In the genomic region with DNA sequence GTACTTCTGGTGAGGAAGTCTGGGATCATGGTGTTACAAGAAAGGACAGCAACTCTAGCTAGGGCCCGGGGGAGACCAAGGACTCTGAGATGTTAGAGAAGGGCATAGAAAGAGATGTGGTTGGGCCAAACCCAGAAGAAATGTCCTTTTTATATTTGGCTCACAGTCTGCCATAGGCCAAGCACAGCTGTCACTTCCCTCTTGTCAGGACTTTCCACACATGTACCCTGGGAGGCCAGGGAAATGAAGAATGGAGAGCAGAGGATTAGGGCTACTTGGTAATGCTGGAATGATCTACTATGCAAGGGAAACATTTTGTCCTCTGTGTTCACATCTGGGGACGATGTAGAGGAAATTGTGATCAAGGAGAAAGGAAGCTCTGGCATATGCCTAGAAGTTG, we compare ENCODE assay signal across 26 cellular contexts. TPM values are rescaled to one million over a fixed set of nuclear protein-coding genes. Genes with fewer than 3 reads are reported as not detected.
DNase-seq lines count a peak whose midpoint lies in the region; ATAC-seq, FAIRE-seq and TF ChIP-seq lines count a peak whose summit lies in the region.
"Had no signal": no experiment of that assay in that cellular context is flagged by ENCODE, and none has a peak within 500 bp of the region (broad histone marks: within the 10 kb centered on the region; RNA-seq: fewer than 3 reads in every experiment).

No MANE protein-coding gene starts in this region.

- H3K4me1 ChIP-seq in left ventricle myocardium inferior (no peaks in the 10 kb centered on the region), suprapubic skin (no peaks in the 10 kb centered on the region), esophagus squamous epithelium (no peaks in the 10 kb centered on the region)
- H3K4me1 ChIP-seq: A549, BLaER1 had no signal

- 73% methylated on average over 2 of the region's 2 CpGs for WGBS in suprapubic skin
- 64 to 76% methylated on average over 2 of the region's 2 CpGs for WGBS in esophagus squamous epithelium, 2 donors

- no peak overlapping the region for H3K4me3 Mint-ChIP-seq in activated T-helper 1 cell treated with anti-CD3 and anti-CD28 coated beads, Interleukin-12 subunit alpha, Interleukin-12 subunit beta, Interleukin-2, Interleukin-4 antibody, amounts not matched to agents 30 ng/mL and 10 ng/mL and 1 ng/mL, durations not matched to agents 14 hours and 24 hours and 36 hours
- H3K4me3 Mint-ChIP-seq: CD4-positive, alpha-beta T cell; H9 had no signal

- no peak for TF ChIP-seq EP300 in suprapubic skin (IDR thresholded peaks at IDR 0.05)

- FAIRE-seq in GM12891 (lab: Jason Lieb, UNC): peak; percentile 13
- FAIRE-seq: A549, GM19239, H1 had no signal

- H3K27me3 ChIP-seq in left ventricle myocardium inferior (ENCODE audit: low read depth): peaks cover 34% of the 10 kb centered on the region
- H3K27me3 ChIP-seq in suprapubic skin: peaks cover 5% of the 10 kb centered on the region
- H3K27me3 ChIP-seq in esophagus squamous epithelium: peaks cover 0 to 23% (median 0%) of the 10 kb centered on the region in 4 donors
- H3K27me3 ChIP-seq: BLaER1 had no signal

- TF ChIP-seq POLR2A in GM12891 (IDR thresholded peaks at IDR 0.05; ENCODE audit: low read depth, low read length) (no peak), suprapubic skin (IDR thresholded peaks at IDR 0.05) (no peak), esophagus squamous epithelium (IDR thresholded peaks at IDR 0.05) (no peak)

- H3K36me3 ChIP-seq in left ventricle myocardium inferior (no peaks in the 10 kb centered on the region), suprapubic skin (no peaks in the 10 kb centered on the region), esophagus squamous epithelium (no peaks in the 10 kb centered on the region)
- H3K36me3 ChIP-seq: BLaER1 had no signal

- DNase-seq in AG20443 (ENCODE audit: low spot score) (peak; percentile 3), GM12891 (ENCODE audit: insufficient read length, low spot score) (no peak), myocyte (ENCODE audit: low read depth) (peak; percentile 57), left ventricle myocardium inferior (no peak), suprapubic skin (ENCODE audit: low spot score in 2 of 2) (no peak), esophagus squamous epithelium (lab: John Stamatoyannopoulos, UW) (no peak)
- no peak for DNase-seq in activated T-helper 1 cell treated with anti-CD3 and anti-CD28 coated beads, Interleukin-12 subunit alpha, Interleukin-12 subunit beta, Interleukin-2, Interleukin-4 antibody, amounts not matched to agents 30 ng/mL and 10 ng/mL and 1 ng/mL, durations not matched to agents 14 hours and 24 hours and 36 hours (ENCODE audit: low spot score)
- DNase-seq: 8988T; ACHN; Calu3; CD4-positive, alpha-beta T cell; COR-L47; DMS53; DMS79 treated with DMSO at 0.1 percent for 48 hours; GF-D8; GM23248; H9 had no signal

- H3K9me3 ChIP-seq in left ventricle myocardium inferior (replicated peaks) (no peaks in the 10 kb centered on the region), suprapubic skin (no peaks in the 10 kb centered on the region), esophagus squamous epithelium (no peaks in the 10 kb centered on the region)
- H3K9me3 ChIP-seq: A549, BLaER1 had no signal

- H3K9me3 Mint-ChIP-seq in activated T-helper 1 cell treated with anti-CD3 and anti-CD28 coated beads, Interleukin-12 subunit alpha, Interleukin-12 subunit beta, Interleukin-2, Interleukin-4 antibody, amounts not matched to agents 30 ng/mL and 10 ng/mL and 1 ng/mL, durations not matched to agents 14 hours and 24 hours and 36 hours: no peaks in the 10 kb centered on the region
- H3K9me3 Mint-ChIP-seq: CD4-positive, alpha-beta T cell; H9 had no signal

- peak overlapping the region; percentile 22 for H3K27ac Mint-ChIP-seq in activated T-helper 1 cell treated with anti-CD3 and anti-CD28 coated beads, Interleukin-12 subunit alpha, Interleukin-12 subunit beta, Interleukin-2, Interleukin-4 antibody, amounts not matched to agents 30 ng/mL and 10 ng/mL and 1 ng/mL, durations not matched to agents 14 hours and 24 hours and 36 hours
- H3K27ac Mint-ChIP-seq: CD4-positive, alpha-beta T cell; H9 had no signal

- TF ChIP-seq CTCF in left ventricle myocardium inferior (IDR thresholded peaks at IDR 0.05; ENCODE audit: borderline replicate concordance) (no peak), suprapubic skin (IDR thresholded peaks at IDR 0.05) (no peak), esophagus squamous epithelium (IDR thresholded peaks at IDR 0.05) (no peak)

- intact Hi-C loops in activated T-helper 1 cell treated with anti-CD3 and anti-CD28 coated beads, Interleukin-12 subunit alpha, Interleukin-12 subunit beta, Interleukin-2, Interleukin-4 antibody, amounts not matched to agents 30 ng/mL and 10 ng/mL and 1 ng/mL, durations not matched to agents 14 hours and 24 hours and 36 hours (cut with micrococcal nuclease): no loop called here
- intact Hi-C loops in left ventricle myocardium inferior (cut with micrococcal nuclease): no loop called here
- intact Hi-C loops in esophagus squamous epithelium (cut with DNase I): no loop called here

- H3K4me1 Mint-ChIP-seq in activated T-helper 1 cell treated with anti-CD3 and anti-CD28 coated beads, Interleukin-12 subunit alpha, Interleukin-12 subunit beta, Interleukin-2, Interleukin-4 antibody, amounts not matched to agents 30 ng/mL and 10 ng/mL and 1 ng/mL, durations not matched to agents 14 hours and 24 hours and 36 hours (ENCODE audit: low read depth): peaks cover under 1% of the 10 kb centered on the region

- peaks cover 8% of the 10 kb centered on the region for H3K27me3 Mint-ChIP-seq in activated T-helper 1 cell treated with anti-CD3 and anti-CD28 coated beads, Interleukin-12 subunit alpha, Interleukin-12 subunit beta, Interleukin-2, Interleukin-4 antibody, amounts not matched to agents 30 ng/mL and 10 ng/mL and 1 ng/mL, durations not matched to agents 14 hours and 24 hours and 36 hours (ENCODE audit: insufficient read depth)
- H3K27me3 Mint-ChIP-seq: CD4-positive, alpha-beta T cell had no signal

- no peak overlapping the region for H3K4me3 ChIP-seq in left ventricle myocardium inferior
- H3K4me3 ChIP-seq in suprapubic skin: no peak overlapping the region
- H3K4me3 ChIP-seq in esophagus squamous epithelium: no peak overlapping the region
- H3K4me3 ChIP-seq: A549, BLaER1, GM23248 had no signal

- peaks cover 2% of the 10 kb centered on the region for H3K36me3 Mint-ChIP-seq in activated T-helper 1 cell treated with anti-CD3 and anti-CD28 coated beads, Interleukin-12 subunit alpha, Interleukin-12 subunit beta, Interleukin-2, Interleukin-4 antibody, amounts not matched to agents 30 ng/mL and 10 ng/mL and 1 ng/mL, durations not matched to agents 14 hours and 24 hours and 36 hours (ENCODE audit: low read depth)

- no peak for ATAC-seq in HG02759 (IDR thresholded peaks at IDR 0.05; ENCODE audit: unreplicated experiment)
- ATAC-seq: A549, HCT116 had no signal

- no peak overlapping the region for H3K27ac ChIP-seq in left ventricle myocardium inferior (replicated peaks)
- no peak overlapping the region for H3K27ac ChIP-seq in suprapubic skin
- no peak overlapping the region for H3K27ac ChIP-seq in esophagus squamous epithelium
- H3K27ac ChIP-seq: A549, BLaER1, C4-2B, GM23248 had no signal

TF ChIP-seq in GM12891, 5 proteins besides CTCF, POLR2A, EP300 and RAD21 (continues in another document):
- TF ChIP-seq POU2F2 (IDR thresholded peaks at IDR 0.05; ENCODE audit: low read depth, low read length) (no peak), TAF1 (IDR thresholded peaks at IDR 0.05; ENCODE audit: low read depth, low read length) (no peak)

RNA-seq across cellular contexts. Expression of a gene that starts 9.2 kb away (rescaled TPM):
- 0.21 TPM for polyA plus RNA-seq in GM12891 (2012; ENCODE audit: low read depth, missing spikeins)
- total RNA-seq in activated T-helper 1 cell treated with anti-CD3 and anti-CD28 coated beads, Interleukin-12 subunit alpha, Interleukin-12 subunit beta, Interleukin-2, Interleukin-4 antibody, amounts not matched to agents 30 ng/mL and 10 ng/mL and 1 ng/mL, durations not matched to agents 14 hours and 24 hours and 36 hours: 1.1 and 2.6 TPM in 2 replicates
- total RNA-seq in myocyte (not detected in 2 replicates), left ventricle myocardium inferior (not detected), suprapubic skin (1 to 10 TPM in 1 of 4 donors, under 1 TPM in 3; 0.16 to 2.3 (median 0.58) TPM), esophagus squamous epithelium (under 1 TPM in 2 of 4 donors, not detected in 2; 0.38 to 0.48 TPM)
- 0.06 TPM for polyA plus RNA-seq in myocyte (2012)
- total RNA-seq: Daoy, G401, GM23248 had no signal
- polyA plus RNA-seq: GM23248 had no signal

RNA-seq across cellular contexts. Expression of a gene that starts 24.4 kb away (rescaled TPM):
- 0.27 TPM for polyA plus RNA-seq in GM12891 (2012; ENCODE audit: low read depth, missing spikeins)
- 0.34 TPM in 1 of 2 replicates, not detected in the other for total RNA-seq in activated T-helper 1 cell treated with anti-CD3 and anti-CD28 coated beads, Interleukin-12 subunit alpha, Interleukin-12 subunit beta, Interleukin-2, Interleukin-4 antibody, amounts not matched to agents 30 ng/mL and 10 ng/mL and 1 ng/mL, durations not matched to agents 14 hours and 24 hours and 36 hours
- total RNA-seq in myocyte (not detected in 2 replicates), left ventricle myocardium inferior (not detected), suprapubic skin (not detected), esophagus squamous epithelium (not detected)
- not detected for polyA plus RNA-seq in myocyte (2012)
- total RNA-seq: Calu3; CD4-positive, alpha-beta T cell; GM23248 had no signal
- polyA plus RNA-seq: GM23248 had no signal

RNA-seq across cellular contexts. Expression of a gene that starts 34.4 kb away (rescaled TPM):
- 2.0 TPM for polyA plus RNA-seq in GM12891 (2012; ENCODE audit: low read depth, missing spikeins)
- 10.3 and 11.2 TPM in 2 replicates for total RNA-seq in activated T-helper 1 cell treated with anti-CD3 and anti-CD28 coated beads, Interleukin-12 subunit alpha, Interleukin-12 subunit beta, Interleukin-2, Interleukin-4 antibody, amounts not matched to agents 30 ng/mL and 10 ng/mL and 1 ng/mL, durations not matched to agents 14 hours and 24 hours and 36 hours
- total RNA-seq in myocyte (3.9 and 4.0 TPM in 2 replicates), left ventricle myocardium inferior (2.7 TPM), suprapubic skin (10 to 100 TPM in 2 of 4 donors, 1 to 10 TPM in 2; 6.6 to 12.1 (median 10.1) TPM), esophagus squamous epithelium (1 to 10 TPM; 2.1 to 6.5 (median 4.0) TPM)
- polyA plus RNA-seq in myocyte (2012): 2.1 TPM

RNA-seq across cellular contexts. Expression of a gene that starts 37.8 kb away (rescaled TPM):
- 8.8 TPM for polyA plus RNA-seq in GM12891 (2012; ENCODE audit: low read depth, missing spikeins)
- 70.2 and 71.7 TPM in 2 replicates for total RNA-seq in activated T-helper 1 cell treated with anti-CD3 and anti-CD28 coated beads, Interleukin-12 subunit alpha, Interleukin-12 subunit beta, Interleukin-2, Interleukin-4 antibody, amounts not matched to agents 30 ng/mL and 10 ng/mL and 1 ng/mL, durations not matched to agents 14 hours and 24 hours and 36 hours
- total RNA-seq in myocyte: 9.9 and 19.1 TPM in 2 replicates
- 4.3 TPM for polyA plus RNA-seq in myocyte (2012)
- total RNA-seq in left ventricle myocardium inferior: 3.3 TPM
- total RNA-seq in suprapubic skin: 10 to 100 TPM in 2 of 4 donors, 1 to 10 TPM in 2; 6.5 to 31.2 (median 9.5) TPM
- 1 to 10 TPM; 4.1 to 7.6 (median 6.7) TPM for total RNA-seq in esophagus squamous epithelium

RNA-seq across cellular contexts. Expression of a gene that starts 48.2 kb away (rescaled TPM):
- 13.1 TPM for polyA plus RNA-seq in GM12891 (2012; ENCODE audit: low read depth, missing spikeins)
- 73.6 and 80.3 TPM in 2 replicates for total RNA-seq in activated T-helper 1 cell treated with anti-CD3 and anti-CD28 coated beads, Interleukin-12 subunit alpha, Interleukin-12 subunit beta, Interleukin-2, Interleukin-4 antibody, amounts not matched to agents 30 ng/mL and 10 ng/mL and 1 ng/mL, durations not matched to agents 14 hours and 24 hours and 36 hours
- 50.6 and 76.7 TPM in 2 replicates for total RNA-seq in myocyte
- 53.8 TPM for polyA plus RNA-seq in myocyte (2012)
- 10.1 TPM for total RNA-seq in left ventricle myocardium inferior
- total RNA-seq in suprapubic skin: 10 to 100 TPM; 28.2 to 52.5 (median 36.9) TPM
- total RNA-seq in esophagus squamous epithelium: 10 to 100 TPM in 3 of 4 donors, 1 to 10 TPM in 1; 9.1 to 25.2 (median 13.3) TPM

Comparison
In these comparisons a context has a peak if more than half of its experiments do, and no peak if none do; other contexts are left out.
1. DNase-seq: peak in AG20443 (single experiment) and myocyte (single experiment); none in GM12891 (single experiment), activated T-helper 1 cell treated with anti-CD3 and anti-CD28 coated beads, Interleukin-12 subunit alpha, Interleukin-12 subunit beta, Interleukin-2, Interleukin-4 antibody, amounts not matched to agents 30 ng/mL and 10 ng/mL and 1 ng/mL, durations not matched to agents 14 hours and 24 hours and 36 hours (single experiment), left ventricle myocardium inferior (single experiment), suprapubic skin (0 of 2) and esophagus squamous epithelium (single experiment).